Comparison of ENCODE assay signal across 9 cellular contexts in genomic region chr11:113778111-113778910, GRCh38. TPM values are rescaled to one million over a fixed set of nuclear protein-coding genes. Genes with fewer than 3 reads are reported as not detected.
A peak's percentile ranks its signal among the peaks of the same experiment; 100 is the strongest.
DNase-seq lines count a peak whose midpoint lies in the region; ATAC-seq, FAIRE-seq and TF ChIP-seq lines count a peak whose summit lies in the region.
"Had no signal": no experiment of that assay in that cellular context is flagged by ENCODE, and none has a peak within 500 bp of the region (broad histone marks: within the 10 kb centered on the region; RNA-seq: fewer than 3 reads in every experiment).

No MANE protein-coding gene starts in this region.

- in situ Hi-C loops in mammary epithelial cell (cut with MboI; ENCODE audit: low sequenced_read_pairs in 2 of 2), result no loop called here

- H3K27ac ChIP-seq in mammary epithelial cell (ENCODE audit: insufficient read depth, low read depth, low read length) (peak overlapping the region; percentile 37), kidney (ENCODE audit: low read depth in 2 of 2, low read length in 2 of 2) (peak overlapping the region; percentile 33 to 63)

- intact Hi-C loops in mammary epithelial cell (cut with micrococcal nuclease), result loop anchor here (1.0 to 10.0 kb wide), 3 partner anchors 18 to 1704 kb away; partner anchors contain the start of genes NKAPD1 and PIH1D2
- intact Hi-C loops in kidney (cut with DNase I), result no loop called here

- H3K9ac ChIP-seq in mammary epithelial cell (ENCODE audit: insufficient read depth, low read length), result peak overlapping the region; percentile 35
- H3K9ac ChIP-seq in kidney (ENCODE audit: low read length in 2 of 2), result peak overlapping the region in 1 of 2 donors; percentile 51

- H3K9me3 ChIP-seq in mammary epithelial cell (replicated peaks; ENCODE audit: insufficient read depth, low read length), result no peaks in the 10 kb centered on the region
- no peaks in the 10 kb centered on the region for H3K9me3 ChIP-seq in kidney (ENCODE audit: control insufficient read depth in 1 of 2, low read length in 2 of 2)

- peaks cover 2% of the 10 kb centered on the region for H3K79me2 ChIP-seq in mammary epithelial cell (ENCODE audit: insufficient read depth, low read length)

- CTCF ChIA-PET in mammary epithelial cell (lab: Charles Lee; ENCODE audit: low non-redundant PET), result interaction anchor here (0.5 to 0.7 kb wide), 2 partner anchors 216 to 484 kb away, joined by 3 read pairs; no protein-coding TSS in a partner anchor

- H4K20me1 ChIP-seq in mammary epithelial cell (ENCODE audit: insufficient read depth, low read length), result no peaks in the 10 kb centered on the region

- ATAC-seq in HG02798 (IDR thresholded peaks at IDR 0.05; ENCODE audit: poor library complexity, unreplicated experiment), result no peak
- ATAC-seq in HG03045 (IDR thresholded peaks at IDR 0.05; ENCODE audit: unreplicated experiment), result no peak

- 0% methylated on average over 11 of the region's 11 CpGs for WGBS in mammary epithelial cell (ENCODE audit: low coverage, missing lambda C conversion rate)

- peak in 1 of 2 donors; percentile 24 for TF ChIP-seq CTCF in mammary epithelial cell (conservative IDR thresholded peaks at IDR 0.05 in 1 of 2, IDR thresholded peaks at IDR 0.05 in 1 of 2; ENCODE audit: extremely low read depth in 1 of 2, insufficient read depth in 1 of 2, low read depth in 1 of 2, low read length in 2 of 2)
- no peak for TF ChIP-seq CTCF in kidney (IDR thresholded peaks at IDR 0.05; ENCODE audit: borderline replicate concordance, extremely low read depth, insufficient read depth)

- dilution Hi-C loops in mammary epithelial cell (cut with HindIII; ENCODE audit: low sequenced_read_pairs), result no loop called here

- peaks cover 16% of the 10 kb centered on the region for H3K4me1 ChIP-seq in mammary epithelial cell (ENCODE audit: insufficient read depth, low read length)
- H3K4me1 ChIP-seq in kidney (ENCODE audit: control insufficient read depth in 1 of 2, insufficient read depth in 1 of 2, low read depth in 1 of 2, low read length in 2 of 2), result peaks cover 0 to 3% of the 10 kb centered on the region in 2 donors

- peak overlapping the region; percentile 79 for H3K4me2 ChIP-seq in mammary epithelial cell (ENCODE audit: insufficient read depth, low read depth, low read length)

- no TSS peak for BruUV-seq in mammary epithelial cell (replicated peaks; lab: Mats Ljungman, UMichigan)

- peak overlapping the region; percentile 12 to 44 (median 41) for H3K4me3 ChIP-seq in mammary epithelial cell (replicated peaks in 1 of 3; ENCODE audit: insufficient read depth in 1 of 3, low read depth in 2 of 3, low read length in 3 of 3)
- H3K4me3 ChIP-seq in kidney (ENCODE audit: low read length in 2 of 2), result peak overlapping the region in 1 of 2 donors; percentile 15

- peak; percentile 63 for FAIRE-seq in kidney (lab: Jason Lieb, UNC)

- peak overlapping the region; percentile 73 for H2AFZ ChIP-seq in mammary epithelial cell (ENCODE audit: low read depth, low read length)

- H3K36me3 ChIP-seq in mammary epithelial cell (ENCODE audit: insufficient read depth, low read length) (no peaks in the 10 kb centered on the region), kidney (ENCODE audit: control insufficient read depth in 1 of 2, insufficient read depth in 2 of 2, low read length in 2 of 2) (no peaks in the 10 kb centered on the region)

- H3K27me3 ChIP-seq in mammary epithelial cell (ENCODE audit: insufficient read depth, low read length), result no peaks in the 10 kb centered on the region

- DNase-seq in NCI-H1417 (lab: John Stamatoyannopoulos, UW) (peak in 2 of 3 experiments; percentile 5 to 40), NCI-H1417 treated with DMSO at 0.1 percent for 48 hours (lab: John Stamatoyannopoulos, UW) (no peak), mammary epithelial cell (peak; percentile 89), kidney (peak; percentile 82), ureter (ENCODE audit: low spot score) (peak; percentile 53), AML-193 (lab: John Stamatoyannopoulos, UW) (no peak)

RNA-seq across cellular contexts. Expression of gene CLDN25, which starts 1.3 kb away (rescaled TPM):
- total RNA-seq in mammary epithelial cell (not detected), kidney (not detected), ureter (not detected)
- polyA plus RNA-seq in mammary epithelial cell (not detected), kidney (ENCODE audit: insufficient read depth, low read depth, low replicate concordance) (not detected)
- not detected for polyA minus RNA-seq in mammary epithelial cell
- total RNA-seq: T-helper 2 cell treated with Interferon-gamma antibody and Interleukin-4, amounts not matched to agents 100 ng/mL and 5 ng/mL, for 36 hours had no signal

RNA-seq across cellular contexts. Expression of gene ZW10, which starts 4.8 kb away (rescaled TPM):
- total RNA-seq in mammary epithelial cell, result 10 to 100 TPM; 18.6 to 22.5 TPM
- 14.8 TPM for polyA plus RNA-seq in mammary epithelial cell
- 22.5 TPM for polyA minus RNA-seq in mammary epithelial cell
- total RNA-seq in kidney, result 11.0 TPM
- polyA plus RNA-seq in kidney (ENCODE audit: insufficient read depth, low read depth, low replicate concordance), result 6.7 TPM
- 15.1 TPM for total RNA-seq in ureter

Comparison
In these comparisons a context has a peak if more than half of its experiments do, and no peak if none do; other contexts are left out.
1. DNase-seq: peak in NCI-H1417 (2 of 3), mammary epithelial cell (single experiment), kidney (single experiment) and ureter (single experiment); none in NCI-H1417 treated with DMSO at 0.1 percent for 48 hours (single experiment) and AML-193 (0 of 2).